In the genomic region with DNA sequence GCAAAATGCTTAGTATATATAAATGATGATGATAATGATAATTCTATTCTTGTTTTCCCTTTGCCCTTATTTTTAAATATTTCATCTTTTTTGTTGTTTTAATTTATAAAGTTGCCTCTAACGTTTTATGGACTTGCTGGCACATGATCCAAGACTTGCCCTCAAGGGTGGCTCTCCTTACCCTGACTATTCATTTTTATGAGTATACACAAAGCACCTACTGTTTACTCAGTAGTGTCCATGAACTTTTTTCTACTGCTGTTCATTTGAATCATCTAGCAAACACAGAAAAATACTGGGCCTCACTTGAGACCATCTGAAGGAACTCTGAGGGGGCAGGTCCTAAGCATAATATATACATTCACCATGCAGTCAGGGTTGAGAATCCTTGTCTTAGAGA, we compare ENCODE assay signal across 20 cellular contexts.
"Had no signal": no experiment of that assay in that cellular context is flagged by ENCODE, and none has a peak within 500 bp of the region (broad histone marks: within the 10 kb centered on the region; RNA-seq: fewer than 3 reads in every experiment).

No MANE protein-coding gene starts in this region.

- H3K27ac ChIP-seq: colonic mucosa, epithelial cell of prostate, gastroesophageal sphincter, lower lobe of right lung, neutrophil, prostate gland, testis, tibial artery, upper lobe of left lung had no signal

- H3K4me1 ChIP-seq: lower lobe of right lung, prostate gland, testis, tibial artery, upper lobe of left lung had no signal

- DNase-seq: effector CD8-positive, alpha-beta T cell; left ventricle myocardium superior; lower lobe of right lung; naive B cell; sigmoid colon; stimulated activated CD4-positive, alpha-beta T cell treated with anti-CD3 and anti-CD28 coated beads, Interleukin-2, amount 100 ng/mL, for 24 hours; stimulated activated CD4-positive, alpha-beta T cell treated with anti-CD3 and anti-CD28 coated beads, Interleukin-4, amount 100 ng/mL, for 4 hours; stimulated activated naive CD8-positive, alpha-beta T cell treated with anti-CD3 and anti-CD28 coated beads, Interleukin-15, Interleukin-2, amounts not matched to agents 100 U/mL and 50 U/mL, for 24 hours; testis; tibial artery; upper lobe of left lung had no signal

- H3K36me3 ChIP-seq: colonic mucosa, gastroesophageal sphincter, heart left ventricle, lower lobe of right lung, neutrophil, prostate gland, sigmoid colon, tibial artery, upper lobe of left lung had no signal

- H3K27me3 ChIP-seq: colonic mucosa, sigmoid colon, testis, tibial artery, upper lobe of left lung had no signal

- H3K9me3 ChIP-seq: colonic mucosa, gastroesophageal sphincter, lower lobe of right lung, neutrophil, prostate gland, sigmoid colon, testis, tibial artery, upper lobe of left lung had no signal

- ATAC-seq: esophagus mucosa; natural killer cell treated with Interleukin-12 subunit alpha and Interleukin-12 subunit beta and Interleukin-15 and Interleukin-18, amount 100 ng/mL, for 72 hours; stimulated activated memory B cell treated with anti-CD40 and anti-IgM and Interleukin-4, amounts not matched to agents 10 μg/mL and 1 μg/mL and 100 μg/mL, for 72 hours; stimulated activated naive CD8-positive, alpha-beta T cell treated with anti-CD3 and anti-CD28 coated beads, Interleukin-15, Interleukin-2, amounts not matched to agents 100 U/mL and 50 U/mL, for 24 hours had no signal

- H3K4me3 ChIP-seq: colonic mucosa, gastroesophageal sphincter, heart left ventricle, lower lobe of right lung, prostate gland, sigmoid colon, testis, tibial artery, upper lobe of left lung had no signal
